Comparison of ENCODE assay signal across 2 cellular contexts in the genomic region with DNA sequence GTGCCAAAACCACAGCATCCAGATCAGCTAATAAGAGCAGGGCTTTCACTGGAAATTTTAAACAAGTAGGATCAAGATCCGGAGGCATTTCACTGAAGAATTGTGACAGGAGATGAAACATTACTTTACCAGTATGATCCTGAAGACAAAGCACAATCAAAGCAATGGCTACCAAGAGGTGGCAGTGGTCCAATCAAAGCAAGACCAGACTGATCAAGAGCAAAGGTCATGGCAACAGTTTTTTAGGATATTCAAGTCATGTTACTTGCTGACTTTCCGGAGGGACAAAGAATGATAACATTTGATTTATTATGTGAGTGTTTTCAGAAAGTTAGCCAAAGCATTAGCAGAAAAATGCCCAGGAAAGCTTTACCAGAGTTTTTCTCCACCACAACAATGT.
TF ChIP-seq lines count a peak whose summit lies in the region.

No MANE protein-coding gene starts in this region.

TF ChIP-seq in HepG2, 621 proteins besides CTCF, POLR2A, EP300 and RAD21:
- 0 out of 2 replicates have a peak, but pooled peaks have one; percentile 21 for TF ChIP-seq GFI1 (CRISPR knock-in tag; IDR thresholded peaks at IDR 0.05; ENCODE audit: borderline replicate concordance)
- TF ChIP-seq HNF4A (CRISPR knock-in tag; IDR thresholded peaks at IDR 0.05), result peak; percentile 38; the same call in 1 of the 2 replicates
- TF ChIP-seq ZNF766 (CRISPR knock-in tag; IDR thresholded peaks at IDR 0.05; ENCODE audit: borderline replicate concordance), result no peak
- TF ChIP-seq ZBTB38 (CRISPR knock-in tag; IDR thresholded peaks at IDR 0.05), result no peak
- TF ChIP-seq ZNF644 (CRISPR knock-in tag; IDR thresholded peaks at IDR 0.05; ENCODE audit: low read depth), result 0 out of 2 replicates have a peak, but pooled peaks have one; percentile 21

TF ChIP-seq in K562, 482 proteins besides CTCF, POLR2A, EP300 and RAD21:
- peak; percentile 19 for TF ChIP-seq MEIS2 (IDR thresholded peaks at IDR 0.05; ENCODE audit: partially characterized antibody)
- TF ChIP-seq MCM2 (IDR thresholded peaks at IDR 0.05; ENCODE audit: low read depth), result no peak
TF ChIP-seq in K562: peak in this region for 1.
